In the genomic region with DNA sequence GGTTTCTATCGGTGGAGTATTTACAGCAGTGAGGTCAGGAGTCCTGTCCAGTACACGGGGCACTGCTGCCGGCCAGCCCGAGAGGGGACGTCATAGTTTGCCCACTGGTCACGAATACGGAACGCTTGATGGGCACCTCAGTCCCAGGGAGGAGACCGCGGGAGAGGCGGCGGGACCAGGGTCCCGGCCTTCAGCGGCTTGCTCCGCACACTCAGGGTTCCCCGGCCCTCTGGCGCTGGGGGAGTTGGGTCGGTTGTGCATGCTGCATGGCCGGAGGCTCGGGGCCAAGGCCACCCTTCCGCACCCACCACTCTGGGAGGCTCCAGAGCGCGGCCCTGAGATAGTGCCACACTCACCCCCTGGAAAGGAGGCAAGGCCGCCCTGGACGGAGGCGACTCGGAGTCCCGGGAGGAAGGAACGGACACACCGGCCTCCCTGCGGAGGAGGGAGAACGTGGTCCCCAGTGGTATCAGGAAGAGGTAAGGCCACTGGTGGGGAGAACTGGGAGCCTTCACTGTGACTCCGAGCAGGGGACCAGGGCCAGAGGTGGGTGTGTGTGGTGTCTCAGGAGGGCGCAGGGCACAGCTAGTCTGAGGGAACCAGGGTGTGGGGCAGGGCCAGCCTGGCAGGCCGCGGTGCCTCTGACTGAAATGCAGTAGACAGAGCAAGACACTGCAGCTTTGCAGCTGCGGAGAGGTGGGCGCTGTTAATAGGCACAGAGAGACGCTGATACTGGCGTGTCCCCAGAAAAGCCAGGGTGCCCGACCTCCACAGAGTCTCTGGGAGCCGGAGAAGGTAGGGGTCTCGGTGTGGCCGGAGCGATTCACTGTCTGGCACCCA, we compare ENCODE assay signal across 8 cellular contexts. TPM values are rescaled to one million over a fixed set of nuclear protein-coding genes. Genes with fewer than 3 reads are reported as not detected.
DNase-seq lines count a peak whose midpoint lies in the region; ATAC-seq lines count a peak whose summit lies in the region.

No MANE protein-coding gene starts in this region.

- H3K27me3 ChIP-seq in H7 (ENCODE audit: control insufficient read depth, insufficient read depth, low read length), result peaks cover 29% of the 10 kb centered on the region

- H3K36me3 Mint-ChIP-seq in activated naive CD4-positive, alpha-beta T cell treated with anti-CD3 and anti-CD28 coated beads, Interleukin-2, amount 50 U/mL, for 24 hours, result no peaks in the 10 kb centered on the region

- ATAC-seq in GM19455 (IDR thresholded peaks at IDR 0.05; ENCODE audit: unreplicated experiment), result no peak

- H3K27ac ChIP-seq in skin epidermis, result peak overlapping the region in 19 of 21 experiments; percentile 22 to 84 (median 56)

- no peak overlapping the region for H3K27ac Mint-ChIP-seq in activated naive CD4-positive, alpha-beta T cell treated with anti-CD3 and anti-CD28 coated beads, Interleukin-2, amount 50 U/mL, for 24 hours

- H3K4me1 Mint-ChIP-seq in activated naive CD4-positive, alpha-beta T cell treated with anti-CD3 and anti-CD28 coated beads, Interleukin-2, amount 50 U/mL, for 24 hours, result peaks cover 8% of the 10 kb centered on the region

- H3K27me3 Mint-ChIP-seq in activated naive CD4-positive, alpha-beta T cell treated with anti-CD3 and anti-CD28 coated beads, Interleukin-2, amount 50 U/mL, for 24 hours, result no peaks in the 10 kb centered on the region

- no peaks in the 10 kb centered on the region for H3K9me3 Mint-ChIP-seq in activated naive CD4-positive, alpha-beta T cell treated with anti-CD3 and anti-CD28 coated beads, Interleukin-2, amount 50 U/mL, for 24 hours

- H3K4me3 ChIP-seq in H7 (ENCODE audit: insufficient read depth, low read depth, low read length) (peak overlapping the region; percentile 74), iPS-11a (ENCODE audit: low read depth, low read length) (peak overlapping the region; percentile 49), skin epidermis (peak overlapping the region; percentile 54 to 61 (median 60))

- DNase-seq in AG08396 (ENCODE audit: low spot score) (peak; percentile 34), H7 (peak; percentile 72), LoVo (ENCODE audit: low spot score) (no peak), mesenteric fat pad (ENCODE audit: low spot score) (no peak)

- H3K4me3 Mint-ChIP-seq in activated naive CD4-positive, alpha-beta T cell treated with anti-CD3 and anti-CD28 coated beads, Interleukin-2, amount 50 U/mL, for 24 hours, result peak overlapping the region; percentile 85

- H3K36me3 ChIP-seq in H7 (replicated peaks; ENCODE audit: control insufficient read depth, insufficient read depth, low read length), result no peaks in the 10 kb centered on the region

RNA-seq across cellular contexts. Expression of a gene that starts 28.6 kb away (rescaled TPM):
- not detected in 2 replicates for total RNA-seq in H7 (2014; rRNA removed; shearing (Covaris generic))
- total RNA-seq in mesenteric fat pad, result not detected

RNA-seq across cellular contexts. Expression of a gene that starts 51.7 kb away (rescaled TPM):
- 122 and 123 TPM in 2 replicates for total RNA-seq in H7 (2014; rRNA removed; shearing (Covaris generic))
- 18.8 TPM for total RNA-seq in mesenteric fat pad

RNA-seq across cellular contexts. Expression of a gene that starts 51.8 kb away (rescaled TPM):
- 45.3 and 54.4 TPM in 2 replicates for total RNA-seq in H7 (2014; rRNA removed; shearing (Covaris generic))
- 18.4 TPM for total RNA-seq in mesenteric fat pad

Comparison
In these comparisons a context has a peak if more than half of its experiments do, and no peak if none do; other contexts are left out.
1. DNase-seq: peak in AG08396 (single experiment) and H7 (single experiment); none in LoVo (single experiment) and mesenteric fat pad (single experiment).
2. Peak in every context shown above with its lines, with median percentiles within 50 percentile points of each other: H3K4me3 ChIP-seq.